Comparison of ENCODE assay signal across 1 cellular context in genomic region chr1:150165622-150166612, GRCh38.
TF ChIP-seq lines count a peak whose summit lies in the region.

No MANE protein-coding gene starts in this region.

TF ChIP-seq in K562, 482 proteins besides CTCF, POLR2A, EP300 and RAD21 (continued from another document and continues in another):
- TF ChIP-seq RERE (CRISPR knock-in tag; IDR thresholded peaks at IDR 0.05; ENCODE audit: borderline replicate concordance), result no peak
- TF ChIP-seq HOMEZ (CRISPR knock-in tag; IDR thresholded peaks at IDR 0.05), result no peak
- TF ChIP-seq ZSCAN32 (CRISPR knock-in tag; IDR thresholded peaks at IDR 0.05), result no peak
- TF ChIP-seq SAP30 (IDR thresholded peaks at IDR 0.05; ENCODE audit: borderline replicate concordance, insufficient read depth, low read depth, low read length, poor library complexity, severe bottlenecking), result no peak
- TF ChIP-seq BRD4 (IDR thresholded peaks at IDR 0.05), result no peak
- TF ChIP-seq SIN3A (IDR thresholded peaks at IDR 0.05; ENCODE audit: borderline replicate concordance in 2 of 2, control insufficient read depth in 1 of 2, low read depth in 2 of 2, low read length in 2 of 2), result no peak
- no peak for TF ChIP-seq ZKSCAN8 (CRISPR knock-in tag; IDR thresholded peaks at IDR 0.05)
- no peak for TF ChIP-seq CHD4 (IDR thresholded peaks at IDR 0.05; ENCODE audit: insufficient read depth, insufficient replicate concordance, low read depth, low read length, poor library complexity, severe bottlenecking)
- no peak for TF ChIP-seq HNRNPUL1 (IDR thresholded peaks at IDR 0.05; ENCODE audit: low read length)
- no peak for TF ChIP-seq RBM17 (IDR thresholded peaks at IDR 0.05; ENCODE audit: borderline replicate concordance, low read depth, low read length)
- no peak for TF ChIP-seq MAFG (tag; conservative IDR thresholded peaks at IDR 0.05)
- no peak for TF ChIP-seq LCOR (CRISPR knock-in tag; IDR thresholded peaks at IDR 0.05)
- TF ChIP-seq NR1H2 (CRISPR knock-in tag; IDR thresholded peaks at IDR 0.05), result no peak
- no peak for TF ChIP-seq ZNF146 (CRISPR knock-in tag; IDR thresholded peaks at IDR 0.05; ENCODE audit: unreplicated experiment)
- TF ChIP-seq MXD1 (CRISPR knock-in tag; IDR thresholded peaks at IDR 0.05; ENCODE audit: borderline replicate concordance, poor library complexity, severe bottlenecking), result no peak
- TF ChIP-seq BMI1 (IDR thresholded peaks at IDR 0.05; ENCODE audit: low read length), result no peak
- no peak; a peak in 1 of 4 replicates for TF ChIP-seq MLLT1 (IDR thresholded peaks at IDR 0.05)
- TF ChIP-seq FUS (optimal IDR thresholded peaks at IDR 0.05; ENCODE audit: low read depth, low read length), result no peak
- TF ChIP-seq IRF1 (CRISPR knock-in tag; IDR thresholded peaks at IDR 0.05; ENCODE audit: borderline replicate concordance), result no peak
- TF ChIP-seq PCBP1 (IDR thresholded peaks at IDR 0.05; ENCODE audit: low read depth, low read length, poor library complexity, severe bottlenecking), result no peak
- 0 out of 2 replicates have a peak, but pooled peaks have one; percentile 15 for TF ChIP-seq CREB3L1 (IDR thresholded peaks at IDR 0.05; ENCODE audit: borderline replicate concordance, low read depth)
- TF ChIP-seq ZNF609 (CRISPR knock-in tag; IDR thresholded peaks at IDR 0.05; ENCODE audit: borderline replicate concordance), result no peak
- no peak for TF ChIP-seq MLX (CRISPR knock-in tag; conservative IDR thresholded peaks at IDR 0.05)
- TF ChIP-seq TSC22D4 (tag; IDR thresholded peaks at IDR 0.05), result no peak
- no peak for TF ChIP-seq SP2 (IDR thresholded peaks at IDR 0.05; ENCODE audit: extremely low read depth, low read depth, low read length, poor library complexity, severe bottlenecking)
- TF ChIP-seq XRCC5 (IDR thresholded peaks at IDR 0.05; ENCODE audit: low read depth, low read length), result no peak
- TF ChIP-seq STAT5A (IDR thresholded peaks at IDR 0.05; ENCODE audit: borderline replicate concordance, low read length), result no peak
- TF ChIP-seq DIDO1 (tag; IDR thresholded peaks at IDR 0.05; ENCODE audit: low read depth), result no peak
- peak; percentile 68; the same call in 1 of the 2 replicates for TF ChIP-seq DPF2 (IDR thresholded peaks at IDR 0.05)
- TF ChIP-seq SAFB2 (IDR thresholded peaks at IDR 0.05; ENCODE audit: borderline replicate concordance, low read depth, low read length, severe bottlenecking), result no peak
- no peak for TF ChIP-seq ZBTB49 (CRISPR knock-in tag; IDR thresholded peaks at IDR 0.05; ENCODE audit: borderline replicate concordance)
- TF ChIP-seq MTF1 (CRISPR knock-in tag; IDR thresholded peaks at IDR 0.05; ENCODE audit: borderline replicate concordance), result no peak
- TF ChIP-seq HDAC1 (IDR thresholded peaks at IDR 0.05), result 0 out of 4 replicates have a peak, but pooled peaks of 1 of the 2 experiments have one; percentile 33
- TF ChIP-seq FOXM1 (IDR thresholded peaks at IDR 0.05; ENCODE audit: low read depth), result no peak
- no peak for TF ChIP-seq FOXM1 (CRISPR knock-in tag; IDR thresholded peaks at IDR 0.05; ENCODE audit: low read depth)
- no peak for TF ChIP-seq DDX20 (tag; IDR thresholded peaks at IDR 0.05; ENCODE audit: low read depth)
- no peak for TF ChIP-seq ZNF584 (CRISPR knock-in tag; IDR thresholded peaks at IDR 0.05; ENCODE audit: low read depth)
- TF ChIP-seq IFI16 (CRISPR knock-in tag; IDR thresholded peaks at IDR 0.05), result no peak
- TF ChIP-seq MTA2 (IDR thresholded peaks at IDR 0.05; ENCODE audit: low read depth), result no peak
- TF ChIP-seq ZNF589 (CRISPR knock-in tag; IDR thresholded peaks at IDR 0.05; ENCODE audit: low read depth), result no peak
- TF ChIP-seq ZNF444 (CRISPR knock-in tag; IDR thresholded peaks at IDR 0.05), result no peak
- peak; percentile 85 for TF ChIP-seq CC2D1A (IDR thresholded peaks at IDR 0.05)
- no peak for TF ChIP-seq ZNF140 (CRISPR knock-in tag; IDR thresholded peaks at IDR 0.05)
- no peak for TF ChIP-seq ZNF324 (CRISPR knock-in tag; IDR thresholded peaks at IDR 0.05)
- TF ChIP-seq ZNF41 (CRISPR knock-in tag; conservative IDR thresholded peaks at IDR 0.05), result no peak
- TF ChIP-seq ETV5 (CRISPR knock-in tag; IDR thresholded peaks at IDR 0.05; ENCODE audit: low read depth), result no peak
- no peak for TF ChIP-seq EGR1 (conservative IDR thresholded peaks at IDR 0.05)
- no peak for TF ChIP-seq SRSF7 (optimal IDR thresholded peaks at IDR 0.05; ENCODE audit: low read depth, low read length)
- no peak for TF ChIP-seq ZBED1 (IDR thresholded peaks at IDR 0.05)
